Comparison of ENCODE assay signal across 18 cellular contexts in genomic region chr12:2607881-2608607, GRCh38.
DNase-seq lines count a peak whose midpoint lies in the region; ATAC-seq, FAIRE-seq and TF ChIP-seq lines count a peak whose summit lies in the region.
"Had no signal": no experiment of that assay in that cellular context is flagged by ENCODE, and none has a peak within 500 bp of the region (broad histone marks: within the 10 kb centered on the region; RNA-seq: fewer than 3 reads in every experiment).

No MANE protein-coding gene starts in this region.

- DNase-seq in HepG2 (ENCODE audit: low spot score) (no peak), right lobe of liver (no peak), fibroblast of the aortic adventitia (ENCODE audit: low read depth) (peak; percentile 3), posterior vena cava (ENCODE audit: low spot score) (peak; percentile 31), urothelium cell line (ENCODE audit: low spot score) (no peak)
- DNase-seq: 8988T; AML-193; Caco-2; CD8-positive, alpha-beta memory T cell; GF-D8 had no signal

- H3K79me2 ChIP-seq in HepG2 (ENCODE audit: insufficient read depth, low read length): no peaks in the 10 kb centered on the region

- no TSS peak for BruUV-seq in HepG2 (replicated peaks; lab: Mats Ljungman, UMichigan)

- intact Hi-C loops in HepG2 (cut with micrococcal nuclease; ENCODE audit: unreplicated experiment) (no loop called here), right lobe of liver (cut with DNase I) (no loop called here), posterior vena cava (cut with DNase I) (no loop called here)

- H3K4me1 ChIP-seq in HepG2 (ENCODE audit: insufficient read depth, low read length): no peaks in the 10 kb centered on the region
- H3K4me1 ChIP-seq in right lobe of liver: no peaks in the 10 kb centered on the region
- H3K4me1 ChIP-seq: Caco-2, HAP-1 had no signal

- WGBS in HepG2 (ENCODE audit: low lambda C conversion rate): 0% methylated on average over 5 of the region's 10 CpGs
- 52% methylated on average over 7 of the region's 10 CpGs for WGBS in right lobe of liver (ENCODE audit: insufficient coverage, low coverage, low lambda C conversion rate, missing lambda C conversion rate)

- in situ Hi-C loops in HepG2 (cut with HindIII; ENCODE audit: extremely low pct_ligation_motif_present, low pct_unique_long_range_greater_than_20kb): no loop called here

- H3K9me3 ChIP-seq in HepG2 (ENCODE audit: low read length) (no peaks in the 10 kb centered on the region), right lobe of liver (no peaks in the 10 kb centered on the region)
- H3K9me3 ChIP-seq: BLaER1, HAP-1 had no signal

- ATAC-seq in HepG2: no peak
- no peak for ATAC-seq in right lobe of liver
- no peak for ATAC-seq in HG02884 (IDR thresholded peaks at IDR 0.05; ENCODE audit: unreplicated experiment)
- no peak for ATAC-seq in HG03095 (IDR thresholded peaks at IDR 0.05; ENCODE audit: unreplicated experiment)
- no peak for ATAC-seq in GM19351 (IDR thresholded peaks at IDR 0.05; ENCODE audit: unreplicated experiment)

- H3K4me3 ChIP-seq in HepG2 (replicated peaks in 1 of 3; ENCODE audit: insufficient read depth in 1 of 3, low read depth in 2 of 3, low read length in 3 of 3) (no peak overlapping the region), right lobe of liver (no peak overlapping the region), fibroblast of the aortic adventitia (ENCODE audit: low read depth, low read length) (no peak overlapping the region)
- H3K4me3 ChIP-seq: BLaER1, HAP-1 had no signal

- POLR2A ChIA-PET in HepG2 (lab: Yijun Ruan, JAX): no interaction called here

- H3K27ac ChIP-seq in HepG2 (ENCODE audit: extremely low read length, insufficient read depth, low read length): no peak overlapping the region
- no peak overlapping the region for H3K27ac ChIP-seq in right lobe of liver
- H3K27ac ChIP-seq: BLaER1, HL-60 had no signal

- H4K20me1 ChIP-seq in HepG2 (ENCODE audit: insufficient read depth, low read length): no peaks in the 10 kb centered on the region
- H4K20me1 ChIP-seq: BLaER1 had no signal

- no peak for TF ChIP-seq CTCF in HepG2 (CRISPR knock-in tag; IDR thresholded peaks at IDR 0.05)
- no peak for TF ChIP-seq CTCF in right lobe of liver (IDR thresholded peaks at IDR 0.05)
- no peak for TF ChIP-seq CTCF in fibroblast of the aortic adventitia (IDR thresholded peaks at IDR 0.05; ENCODE audit: insufficient read depth, low read length)

- no peak for FAIRE-seq in HepG2 (lab: Jason Lieb, UNC)
- FAIRE-seq in urothelium cell line (lab: Jason Lieb, UNC): peak; percentile 37
- FAIRE-seq: GM19239, H1 had no signal

- H3K4me2 ChIP-seq in HepG2 (ENCODE audit: low read depth, low read length): no peak overlapping the region

- H3K36me3 ChIP-seq in HepG2 (replicated peaks in 1 of 2; ENCODE audit: control insufficient read depth in 1 of 2, insufficient read depth in 2 of 2, low read length in 2 of 2) (no peaks in the 10 kb centered on the region), right lobe of liver (no peaks in the 10 kb centered on the region)
- H3K36me3 ChIP-seq: BLaER1, HAP-1 had no signal

- CTCF ChIA-PET in HepG2 (lab: Yijun Ruan, JAX; ENCODE audit: low intra/inter-chr PET ratio, low total read pairs): no interaction called here

- no peak for TF ChIP-seq POLR2A in HepG2 (IDR thresholded peaks at IDR 0.05; ENCODE audit: insufficient read depth in 1 of 2, low read depth in 2 of 2, low read length in 2 of 2)
- TF ChIP-seq POLR2A in right lobe of liver (IDR thresholded peaks at IDR 0.05): no peak

- no peak overlapping the region for H2AFZ ChIP-seq in HepG2 (ENCODE audit: low read length)

- H3K27me3 ChIP-seq in HepG2 (ENCODE audit: control insufficient read depth in 1 of 2, insufficient read depth in 2 of 2, low read length in 2 of 2) (peaks cover 9 to 77% of the 10 kb centered on the region in 2 experiments; a peak in 4 of 5 replicates), right lobe of liver (no peaks in the 10 kb centered on the region)
- H3K27me3 ChIP-seq: BLaER1 had no signal

- TF ChIP-seq RAD21 in HepG2 (CRISPR knock-in tag; IDR thresholded peaks at IDR 0.05): no peak

- no peak for TF ChIP-seq EP300 in HepG2 (IDR thresholded peaks at IDR 0.05; ENCODE audit: low read depth in 2 of 2, low read length in 2 of 2)
- no peak for TF ChIP-seq EP300 in HepG2 (CRISPR knock-in tag; IDR thresholded peaks at IDR 0.05; ENCODE audit: borderline replicate concordance)

- no peak overlapping the region for H3K9ac ChIP-seq in HepG2 (ENCODE audit: insufficient read depth, low read depth, low read length)
- H3K9ac ChIP-seq: BLaER1 had no signal

TF ChIP-seq in HepG2, 621 proteins besides CTCF, POLR2A, EP300 and RAD21:
- TF ChIP-seq ZNF768 (CRISPR knock-in tag; IDR thresholded peaks at IDR 0.05) (peak; percentile 75), ZNF607 (CRISPR knock-in tag; IDR thresholded peaks at IDR 0.05; ENCODE audit: borderline replicate concordance) (no peak)

Comparison
In these comparisons a context has a peak if more than half of its experiments do, and no peak if none do; other contexts are left out.
1. DNase-seq: peak in fibroblast of the aortic adventitia (single experiment) and posterior vena cava (single experiment); none in HepG2 (single experiment), right lobe of liver (0 of 3) and urothelium cell line (single experiment).